In genomic region chr6:64580346-64580745, GRCh38 we compare ENCODE assay signal across 1 cellular context.
A peak's percentile ranks its signal among the peaks of the same experiment; 100 is the strongest.
TF ChIP-seq lines count a peak whose summit lies in the region.

No MANE protein-coding gene starts in this region.

TF ChIP-seq in HepG2, 621 proteins besides CTCF, POLR2A, EP300 and RAD21:
- no peak for TF ChIP-seq TFAP4 (IDR thresholded peaks at IDR 0.05; ENCODE audit: borderline replicate concordance, low read depth)
- no peak for TF ChIP-seq KLF13 (CRISPR knock-in tag; IDR thresholded peaks at IDR 0.05)
- TF ChIP-seq ATF7 (IDR thresholded peaks at IDR 0.05), result peak; percentile 60
- TF ChIP-seq ATF7 (CRISPR knock-in tag; IDR thresholded peaks at IDR 0.05), result no peak
- TF ChIP-seq ZNF451 (CRISPR knock-in tag; IDR thresholded peaks at IDR 0.05), result no peak
- no peak for TF ChIP-seq KLF6 (CRISPR knock-in tag; IDR thresholded peaks at IDR 0.05)
- TF ChIP-seq ZNF598 (CRISPR knock-in tag; IDR thresholded peaks at IDR 0.05; ENCODE audit: borderline replicate concordance), result no peak
- TF ChIP-seq HNRNPLL (IDR thresholded peaks at IDR 0.05; ENCODE audit: low read depth, low read length, poor library complexity, severe bottlenecking), result no peak
- TF ChIP-seq CEBPB (IDR thresholded peaks at IDR 0.05; ENCODE audit: borderline replicate concordance, low read depth, low read length), result peak; percentile 74
- TF ChIP-seq, protein P1, sequence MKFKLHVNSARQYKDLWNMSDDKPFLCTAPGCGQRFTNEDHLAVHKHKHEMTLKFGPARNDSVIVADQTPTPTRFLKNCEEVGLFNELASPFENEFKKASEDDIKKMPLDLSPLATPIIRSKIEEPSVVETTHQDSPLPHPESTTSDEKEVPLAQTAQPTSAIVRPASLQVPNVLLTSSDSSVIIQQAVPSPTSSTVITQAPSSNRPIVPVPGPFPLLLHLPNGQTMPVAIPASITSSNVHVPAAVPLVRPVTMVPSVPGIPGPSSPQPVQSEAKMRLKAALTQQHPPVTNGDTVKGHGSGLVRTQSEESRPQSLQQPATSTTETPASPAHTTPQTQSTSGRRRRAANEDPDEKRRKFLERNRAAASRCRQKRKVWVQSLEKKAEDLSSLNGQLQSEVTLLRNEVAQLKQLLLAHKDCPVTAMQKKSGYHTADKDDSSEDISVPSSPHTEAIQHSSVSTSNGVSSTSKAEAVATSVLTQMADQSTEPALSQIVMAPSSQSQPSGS (CRISPR knock-in tag; IDR thresholded peaks at IDR 0.05), result no peak
- no peak for TF ChIP-seq ZBTB3 (CRISPR knock-in tag; IDR thresholded peaks at IDR 0.05; ENCODE audit: borderline replicate concordance, low read depth)
- no peak for TF ChIP-seq THYN1 (CRISPR knock-in tag; IDR thresholded peaks at IDR 0.05; ENCODE audit: borderline replicate concordance, low read depth)
